In the genomic region with DNA sequence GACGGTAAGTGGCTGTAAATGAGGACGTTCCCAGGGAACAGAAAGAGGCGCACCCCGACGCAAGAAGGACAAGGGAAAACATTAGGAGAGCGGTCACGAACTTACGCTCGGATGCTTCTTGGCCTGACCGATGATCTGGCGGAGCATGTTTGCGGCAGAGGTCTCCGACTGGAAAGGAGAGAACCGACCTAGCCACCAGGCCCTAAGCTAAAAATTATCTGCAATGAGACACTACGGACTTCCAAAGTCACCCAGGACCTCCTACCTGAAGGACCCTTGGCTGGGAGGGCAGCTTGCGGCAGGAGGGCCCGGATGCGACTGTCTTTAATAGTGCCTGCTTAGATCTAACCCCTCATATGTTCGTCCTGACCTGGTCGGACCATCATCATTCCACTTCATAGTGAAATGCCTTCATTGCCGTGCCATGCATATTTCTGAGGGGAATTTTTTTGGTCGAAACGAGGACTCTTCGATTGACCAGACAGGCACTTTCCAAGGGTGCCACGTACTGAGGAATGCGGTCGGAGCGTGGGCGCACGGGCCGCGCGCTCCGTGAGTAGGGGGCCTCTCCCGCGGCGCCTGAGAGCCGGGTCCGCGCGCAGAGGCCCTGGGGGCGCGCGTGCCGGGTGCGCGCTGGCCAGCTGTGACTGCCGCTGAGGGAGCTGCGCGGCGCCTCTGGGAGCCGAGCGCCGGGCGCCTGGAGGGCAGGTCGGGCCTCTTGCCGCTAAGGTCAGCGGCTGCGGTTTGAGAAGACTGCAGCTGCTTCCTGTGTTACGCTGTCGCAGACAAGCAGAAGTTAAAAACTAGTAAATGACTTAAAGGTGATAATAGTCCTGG, we compare ENCODE assay signal across 9 cellular contexts. TPM values are rescaled to one million over a fixed set of nuclear protein-coding genes. Genes with fewer than 3 reads are reported as not detected.
DNase-seq lines count a peak whose midpoint lies in the region; ATAC-seq, FAIRE-seq and TF ChIP-seq lines count a peak whose summit lies in the region.
"Had no signal": no experiment of that assay in that cellular context is flagged by ENCODE, and none has a peak within 500 bp of the region (broad histone marks: within the 10 kb centered on the region; RNA-seq: fewer than 3 reads in every experiment).

No MANE protein-coding gene starts in this region.

- peaks cover 32% of the 10 kb centered on the region for H3K36me3 Mint-ChIP-seq in activated CD4-positive, alpha-beta T cell treated with anti-CD3 and anti-CD28 coated beads for 36 hours (ENCODE audit: low read depth)

- H3K4me3 Mint-ChIP-seq in activated CD4-positive, alpha-beta T cell treated with anti-CD3 and anti-CD28 coated beads for 36 hours = no peak overlapping the region
- H3K4me3 Mint-ChIP-seq: brain had no signal

- H3K4me1 ChIP-seq in colonic mucosa = no peaks in the 10 kb centered on the region

- TF ChIP-seq CTCF in BJ (IDR thresholded peaks at IDR 0.05; ENCODE audit: insufficient read depth, low read depth, low read length) (no peak), colonic mucosa (IDR thresholded peaks at IDR 0.05) (no peak)

- intact Hi-C loops in activated CD4-positive, alpha-beta T cell treated with anti-CD3 and anti-CD28 coated beads for 36 hours (cut with DNase I, micrococcal nuclease) = loop anchor here (1.0 to 10.0 kb wide), 5 partner anchors 33 to 1746 kb away; partner anchors contain the start of genes PHF14 (in 2 of the 2) and TMEM106B (in 1 of the 2)
- intact Hi-C loops in colonic mucosa (cut with DNase I) = no loop called here
- intact Hi-C loops in left colon (cut with DNase I, micrococcal nuclease) = no loop called here

- POLR2A ChIA-PET in BJ (lab: Charles Lee) = interaction anchor here (0.5 to 1.2 kb wide), 3 partner anchors 34 to 174 kb away, joined by 3 to 4 read pairs (median 3); partner anchors contain the start of gene PHF14
- POLR2A ChIA-PET in activated CD4-positive, alpha-beta T cell treated with anti-CD3 and anti-CD28 coated beads for 36 hours (lab: Charles Lee) = interaction anchor here (0.6 to 1.8 kb wide), 2 partner anchors 34 to 36 kb away, joined by 3 to 25 read pairs; partner anchors contain the start of gene PHF14

- H3K4me1 Mint-ChIP-seq in activated CD4-positive, alpha-beta T cell treated with anti-CD3 and anti-CD28 coated beads for 36 hours = peaks cover 35% of the 10 kb centered on the region

- peak; percentile 99 for FAIRE-seq in GM19239 (lab: Jason Lieb, UNC)

- peaks cover 3% of the 10 kb centered on the region; the same call in 1 of the 2 replicates for H3K36me3 ChIP-seq in BJ (ENCODE audit: control insufficient read depth, insufficient read depth, low read length)
- no peaks in the 10 kb centered on the region for H3K36me3 ChIP-seq in colonic mucosa

- CTCF ChIA-PET in BJ (lab: Yijun Ruan, JAX) = interaction anchor here (1.4 to 1.5 kb wide), 2 partner anchors 10 to 19 kb away, joined by 3 to 4 read pairs; no protein-coding TSS in a partner anchor
- CTCF ChIA-PET in activated CD4-positive, alpha-beta T cell treated with anti-CD3 and anti-CD28 coated beads for 36 hours (lab: Charles Lee) = interaction anchor here (1.0 to 2.1 kb wide), 4 partner anchors 10 to 272 kb away, joined by 3 to 6 read pairs (median 4); no protein-coding TSS in a partner anchor

- ATAC-seq in HG03439 (IDR thresholded peaks at IDR 0.05; ENCODE audit: unreplicated experiment) = peak; percentile 94
- peak; percentile 91 for ATAC-seq in activated CD4-positive, alpha-beta T cell treated with anti-CD3 and anti-CD28 coated beads for 36 hours
- peak; percentile 95 for ATAC-seq in left colon

- no peak overlapping the region for H3K27ac Mint-ChIP-seq in activated CD4-positive, alpha-beta T cell treated with anti-CD3 and anti-CD28 coated beads for 36 hours
- H3K27ac Mint-ChIP-seq: brain had no signal

- DNase-seq in BJ (ENCODE audit: low read depth) (peak; percentile 74), GM19239 (ENCODE audit: insufficient read length, low spot score) (peak; percentile 75), NCI-H510A (lab: John Stamatoyannopoulos, UW) (peak; percentile 82), colonic mucosa (peak; percentile 89), left colon (peak; percentile 88 to 94)
- DNase-seq in activated CD4-positive, alpha-beta T cell treated with anti-CD3 and anti-CD28 coated beads for 36 hours = peak; percentile 93
- DNase-seq in stimulated activated CD4-positive, alpha-beta T cell treated with anti-CD3 and anti-CD28 coated beads, Interleukin-1b, Interleukin-23, amount 100 ng/mL, for 4 hours (ENCODE audit: low read depth in 2 of 2) = peak; percentile 80 to 85

- no peaks in the 10 kb centered on the region for H3K27me3 Mint-ChIP-seq in activated CD4-positive, alpha-beta T cell treated with anti-CD3 and anti-CD28 coated beads for 36 hours
- H3K27me3 Mint-ChIP-seq: brain had no signal

- H3K9me3 ChIP-seq in colonic mucosa = no peaks in the 10 kb centered on the region

- H3K4me3 ChIP-seq in BJ (ENCODE audit: low read depth, low read length) (peak overlapping the region; percentile 69), colonic mucosa (peak overlapping the region; percentile 69)

- H3K27me3 ChIP-seq in BJ (ENCODE audit: control insufficient read depth, insufficient read depth, low read length) (peaks cover 4% of the 10 kb centered on the region), colonic mucosa (no peaks in the 10 kb centered on the region)

- no peaks in the 10 kb centered on the region for H3K9me3 Mint-ChIP-seq in activated CD4-positive, alpha-beta T cell treated with anti-CD3 and anti-CD28 coated beads for 36 hours (ENCODE audit: low read depth)
- H3K9me3 Mint-ChIP-seq: brain had no signal

- peak overlapping the region; percentile 91 for H3K27ac ChIP-seq in colonic mucosa

- H3K9ac ChIP-seq in colonic mucosa (ENCODE audit: low read depth in 2 of 2, low read length in 2 of 2) = peak overlapping the region; percentile 82 to 90

RNA-seq across cellular contexts. Expression of gene PHF14, which starts 33.5 kb away (rescaled TPM):
- polyA plus RNA-seq in BJ (2011; rRNA removed) = 6.5 and 9.6 TPM in 2 replicates
- polyA minus RNA-seq in BJ (2011; rRNA and poly(A)+ RNA removed) = 8.4 and 9.1 TPM in 2 replicates
- 10 to 100 TPM; 37.4 to 40.3 TPM for total RNA-seq in activated CD4-positive, alpha-beta T cell treated with anti-CD3 and anti-CD28 coated beads for 36 hours
- 10 to 100 TPM; 25.8 to 28.5 TPM for total RNA-seq in colonic mucosa
- 10 to 100 TPM; 26.4 to 30.9 TPM for total RNA-seq in left colon

Comparison
In these comparisons a context has a peak if more than half of its experiments do, and no peak if none do; other contexts are left out.
1. Peak in every context shown above with its lines: DNase-seq, ATAC-seq, H3K4me3 ChIP-seq and H3K27ac ChIP-seq.
2. intact Hi-C loops: an anchor here in activated CD4-positive, alpha-beta T cell treated with anti-CD3 and anti-CD28 coated beads for 36 hours (1.0 to 10.0 kb wide); none called in colonic mucosa and left colon.